ENCODE assay signal across 9 cellular contexts in genomic region chr1:151314137-151314875, GRCh38. TPM values are rescaled to one million over a fixed set of nuclear protein-coding genes. Genes with fewer than 3 reads are reported as not detected.
DNase-seq lines count a peak whose midpoint lies in the region; ATAC-seq and TF ChIP-seq lines count a peak whose summit lies in the region.
"Had no signal": no experiment of that assay in that cellular context is flagged by ENCODE, and none has a peak within 500 bp of the region (broad histone marks: within the 10 kb centered on the region; RNA-seq: fewer than 3 reads in every experiment).

No MANE protein-coding gene starts in this region.

- no peak overlapping the region for H4K12ac ChIP-seq in trophoblast cell (ENCODE audit: low read depth, low read length)

- no peak overlapping the region for H3K23ac ChIP-seq in trophoblast cell (ENCODE audit: low read length)

- peak overlapping the region; percentile 10 for H3K14ac ChIP-seq in trophoblast cell (ENCODE audit: low read length)

- no peak for DNase-seq in CD4-positive, alpha-beta T cell
- no peak for DNase-seq in activated CD4-positive, alpha-beta memory T cell treated with anti-CD3 and anti-CD28 coated beads for 36 hours
- DNase-seq in trophoblast cell (peak in 1 of 2 donors; percentile 61), NCI-H146 treated with DMSO at 0.1 percent for 48 hours (lab: John Stamatoyannopoulos, UW; ENCODE audit: unreplicated experiment) (no peak), cortex of kidney (lab: John Stamatoyannopoulos, UW) (no peak)
- DNase-seq: activated CD4-positive, alpha-beta T cell treated with anti-CD3 and anti-CD28 coated beads for 1 hour had no signal

- H4K91ac ChIP-seq in trophoblast cell (ENCODE audit: low read depth, low read length): no peak overlapping the region

- H3K27ac Mint-ChIP-seq in CD4-positive, alpha-beta T cell: peak overlapping the region; percentile 45
- peak overlapping the region; percentile 1 for H3K27ac Mint-ChIP-seq in activated CD4-positive, alpha-beta memory T cell treated with anti-CD3 and anti-CD28 coated beads for 36 hours

- no peak overlapping the region for H2BK120ac ChIP-seq in trophoblast cell (ENCODE audit: insufficient read depth, low read length, poor library complexity)

- POLR2A ChIA-PET in CD4-positive, alpha-beta T cell (lab: Charles Lee): interaction anchor here (1.4 kb wide), 1 partner anchor 13 kb away, joined by 6 read pairs; the partner anchor contains the start of gene PI4KB
- POLR2A ChIA-PET in activated CD4-positive, alpha-beta memory T cell treated with anti-CD3 and anti-CD28 coated beads for 36 hours (lab: Charles Lee): interaction anchor here (0.8 to 1.4 kb wide), 2 partner anchors 13 to 18 kb away, joined by 3 to 4 read pairs; partner anchors contain the start of gene PI4KB

- no peak for TF ChIP-seq EP300 in gastroesophageal sphincter (IDR thresholded peaks at IDR 0.05)

- no peaks in the 10 kb centered on the region for H3K9me3 Mint-ChIP-seq in CD4-positive, alpha-beta T cell
- H3K9me3 Mint-ChIP-seq in activated CD4-positive, alpha-beta memory T cell treated with anti-CD3 and anti-CD28 coated beads for 36 hours: no peaks in the 10 kb centered on the region

- ATAC-seq in CD4-positive, alpha-beta T cell (ENCODE audit: poor library complexity): no peak
- ATAC-seq in gastroesophageal sphincter (peak; percentile 72), HG02885 (IDR thresholded peaks at IDR 0.05; ENCODE audit: poor library complexity, unreplicated experiment) (no peak), GM18502 (IDR thresholded peaks at IDR 0.05; ENCODE audit: poor library complexity, unreplicated experiment) (no peak)

- no peaks in the 10 kb centered on the region for H3K27me3 Mint-ChIP-seq in CD4-positive, alpha-beta T cell
- no peaks in the 10 kb centered on the region for H3K27me3 Mint-ChIP-seq in activated CD4-positive, alpha-beta memory T cell treated with anti-CD3 and anti-CD28 coated beads for 36 hours

- H3K4me3 Mint-ChIP-seq in CD4-positive, alpha-beta T cell: no peak overlapping the region
- H3K4me3 Mint-ChIP-seq in activated CD4-positive, alpha-beta memory T cell treated with anti-CD3 and anti-CD28 coated beads for 36 hours: no peak overlapping the region

- no peak overlapping the region for H2BK5ac ChIP-seq in trophoblast cell (ENCODE audit: low read depth, low read length, poor library complexity)

- no peak overlapping the region for H3K4ac ChIP-seq in trophoblast cell (ENCODE audit: low read depth, low read length)

- peaks cover 82% of the 10 kb centered on the region for H3K36me3 Mint-ChIP-seq in CD4-positive, alpha-beta T cell (ENCODE audit: low read depth)
- H3K36me3 Mint-ChIP-seq in activated CD4-positive, alpha-beta memory T cell treated with anti-CD3 and anti-CD28 coated beads for 36 hours: peaks cover 36% of the 10 kb centered on the region

- no peak overlapping the region for H3K9ac ChIP-seq in trophoblast cell (ENCODE audit: low read length)

- H3K27ac ChIP-seq in CD4-positive, alpha-beta T cell (ENCODE audit: low read depth, low read length): no peak overlapping the region
- H3K27ac ChIP-seq in gastroesophageal sphincter: peak overlapping the region in 3 of 4 donors; percentile 79 to 84 (median 82)
- H3K27ac ChIP-seq in trophoblast cell (ENCODE audit: low read depth, low read length): peak overlapping the region; percentile 28

- peaks cover 27% of the 10 kb centered on the region for H3K79me1 ChIP-seq in trophoblast cell (ENCODE audit: low read length)

- TF ChIP-seq CTCF in CD4-positive, alpha-beta T cell (IDR thresholded peaks at IDR 0.05): no peak
- no peak for TF ChIP-seq CTCF in gastroesophageal sphincter (IDR thresholded peaks at IDR 0.05)

- no peak overlapping the region for H2AFZ ChIP-seq in trophoblast cell (ENCODE audit: insufficient read depth, low read length, poor library complexity)

- peaks cover 46% of the 10 kb centered on the region for H3K4me1 Mint-ChIP-seq in CD4-positive, alpha-beta T cell (ENCODE audit: low read depth)
- H3K4me1 Mint-ChIP-seq in activated CD4-positive, alpha-beta memory T cell treated with anti-CD3 and anti-CD28 coated beads for 36 hours (ENCODE audit: low read depth): peaks cover 45% of the 10 kb centered on the region

- H3K4me3 ChIP-seq in gastroesophageal sphincter (no peak overlapping the region), trophoblast cell (ENCODE audit: low read depth, low read length) (no peak overlapping the region)

- no peak overlapping the region for H2BK12ac ChIP-seq in trophoblast cell (ENCODE audit: low read length)

- peaks cover 0 to 96% of the 10 kb centered on the region in 2 donors for H3K36me3 ChIP-seq in gastroesophageal sphincter
- peaks cover 13 to 14% of the 10 kb centered on the region in 2 experiments for H3K36me3 ChIP-seq in trophoblast cell (ENCODE audit: control insufficient read depth in 1 of 2, insufficient read depth in 2 of 2, low read length in 2 of 2)

- 26 to 29% methylated on average over 3 of the region's 3 CpGs for WGBS in gastroesophageal sphincter (ENCODE audit: low coverage in 1 of 2), 2 donors
- WGBS in trophoblast cell (ENCODE audit: extremely low coverage, insufficient coverage, insufficient read length): no CpG with 5 or more reads among the region's 3 CpGs

- CTCF ChIA-PET in CD4-positive, alpha-beta T cell (lab: Charles Lee): interaction anchor here (1.3 kb wide), 1 partner anchor 26 kb away, joined by 7 read pairs; no protein-coding TSS in a partner anchor
- CTCF ChIA-PET in activated CD4-positive, alpha-beta memory T cell treated with anti-CD3 and anti-CD28 coated beads for 36 hours (lab: Charles Lee): interaction anchor here (0.9 to 6.2 kb wide), 4 partner anchors 13 to 63 kb away, joined by 3 to 88 read pairs (median 31); no protein-coding TSS in a partner anchor

- H3K9me3 ChIP-seq in CD4-positive, alpha-beta T cell (ENCODE audit: control insufficient read depth, low read length): no peaks in the 10 kb centered on the region
- H3K9me3 ChIP-seq in gastroesophageal sphincter: no peaks in the 10 kb centered on the region
- no peaks in the 10 kb centered on the region for H3K9me3 ChIP-seq in trophoblast cell (ENCODE audit: insufficient read depth, low read depth, low read length)

- no peak for TF ChIP-seq POLR2A in gastroesophageal sphincter (IDR thresholded peaks at IDR 0.05)

- no peak overlapping the region for H3K18ac ChIP-seq in trophoblast cell (ENCODE audit: low read length)

- no peak overlapping the region for H4K8ac ChIP-seq in trophoblast cell (ENCODE audit: low read depth, low read length)

- no peaks in the 10 kb centered on the region for H3K79me2 ChIP-seq in trophoblast cell (ENCODE audit: control insufficient read depth, insufficient read depth, low read length, poor library complexity)

- H3K27me3 ChIP-seq in CD4-positive, alpha-beta T cell (ENCODE audit: control insufficient read depth, insufficient read depth, low read length): no peaks in the 10 kb centered on the region
- H3K27me3 ChIP-seq in gastroesophageal sphincter: no peaks in the 10 kb centered on the region
- H3K27me3 ChIP-seq in trophoblast cell (ENCODE audit: insufficient read depth, low read length): no peaks in the 10 kb centered on the region

- intact Hi-C loops in CD4-positive, alpha-beta T cell (cut with DNase I, micrococcal nuclease): no loop called here
- intact Hi-C loops in activated CD4-positive, alpha-beta memory T cell treated with anti-CD3 and anti-CD28 coated beads for 36 hours (cut with micrococcal nuclease): no loop called here

- no peak overlapping the region for H3K4me2 ChIP-seq in trophoblast cell (ENCODE audit: low read length)

- H3K4me1 ChIP-seq in gastroesophageal sphincter: peaks cover 25 to 79% (median 38%) of the 10 kb centered on the region in 3 donors
- peaks cover 38 to 49% of the 10 kb centered on the region in 2 experiments for H3K4me1 ChIP-seq in trophoblast cell (ENCODE audit: control insufficient read depth in 1 of 2, insufficient read depth in 2 of 2, low read length in 2 of 2)

- H2AK5ac ChIP-seq in trophoblast cell (ENCODE audit: low read length): no peak overlapping the region

RNA-seq across cellular contexts. Expression of gene PI4KB, which starts 12.9 kb away (rescaled TPM):
- 10 to 100 TPM; 50.2 to 51.0 TPM for total RNA-seq in CD4-positive, alpha-beta T cell
- total RNA-seq in activated CD4-positive, alpha-beta memory T cell treated with anti-CD3 and anti-CD28 coated beads for 36 hours: 10 to 100 TPM; 54.7 to 62.9 TPM
- total RNA-seq in gastroesophageal sphincter: 100 to 1,000 TPM in 2 of 4 donors, 10 to 100 TPM in 2; 95.0 to 104 (median 97.9) TPM
- polyA plus RNA-seq in trophoblast cell (2013): 32.5 and 35.5 TPM in 2 replicates

RNA-seq across cellular contexts. Expression of gene ZNF687, which starts 32.2 kb away (rescaled TPM):
- total RNA-seq in CD4-positive, alpha-beta T cell: 10 to 100 TPM; 38.9 to 40.0 TPM
- 10 to 100 TPM; 27.1 to 27.2 TPM for total RNA-seq in activated CD4-positive, alpha-beta memory T cell treated with anti-CD3 and anti-CD28 coated beads for 36 hours
- total RNA-seq in gastroesophageal sphincter: 10 to 100 TPM; 18.4 to 27.6 (median 24.4) TPM
- polyA plus RNA-seq in trophoblast cell (2013): 17.2 and 18.9 TPM in 2 replicates

RNA-seq across cellular contexts. Expression of gene RFX5, which starts 32.7 kb away (rescaled TPM):
- total RNA-seq in CD4-positive, alpha-beta T cell: 10 to 100 TPM; 62.0 to 65.7 TPM
- total RNA-seq in activated CD4-positive, alpha-beta memory T cell treated with anti-CD3 and anti-CD28 coated beads for 36 hours: 10 to 100 TPM; 64.7 to 68.7 TPM
- total RNA-seq in gastroesophageal sphincter: 10 to 100 TPM; 32.6 to 66.1 (median 44.5) TPM
- 21.0 and 23.2 TPM in 2 replicates for polyA plus RNA-seq in trophoblast cell (2013)

RNA-seq across cellular contexts. Expression of gene SELENBP1, which starts 58.2 kb away (rescaled TPM):
- total RNA-seq in CD4-positive, alpha-beta T cell: not detected
- total RNA-seq in activated CD4-positive, alpha-beta memory T cell treated with anti-CD3 and anti-CD28 coated beads for 36 hours: not detected
- 100 to 1,000 TPM in 2 of 4 donors, 10 to 100 TPM in 2; 52.8 to 251 (median 109) TPM for total RNA-seq in gastroesophageal sphincter
- polyA plus RNA-seq in trophoblast cell (2013): 5.4 and 5.9 TPM in 2 replicates

RNA-seq across cellular contexts. Expression of gene PSMD4, which starts 59.8 kb away (rescaled TPM):
- 10 to 100 TPM; 57.2 TPM for total RNA-seq in CD4-positive, alpha-beta T cell
- 100 to 1,000 TPM; 212 to 227 TPM for total RNA-seq in activated CD4-positive, alpha-beta memory T cell treated with anti-CD3 and anti-CD28 coated beads for 36 hours
- total RNA-seq in gastroesophageal sphincter: 100 to 1,000 TPM; 163 to 184 (median 171) TPM
- polyA plus RNA-seq in trophoblast cell (2013): 164 and 168 TPM in 2 replicates
